ENCODE assay signal across 1 cellular context in the genomic region with DNA sequence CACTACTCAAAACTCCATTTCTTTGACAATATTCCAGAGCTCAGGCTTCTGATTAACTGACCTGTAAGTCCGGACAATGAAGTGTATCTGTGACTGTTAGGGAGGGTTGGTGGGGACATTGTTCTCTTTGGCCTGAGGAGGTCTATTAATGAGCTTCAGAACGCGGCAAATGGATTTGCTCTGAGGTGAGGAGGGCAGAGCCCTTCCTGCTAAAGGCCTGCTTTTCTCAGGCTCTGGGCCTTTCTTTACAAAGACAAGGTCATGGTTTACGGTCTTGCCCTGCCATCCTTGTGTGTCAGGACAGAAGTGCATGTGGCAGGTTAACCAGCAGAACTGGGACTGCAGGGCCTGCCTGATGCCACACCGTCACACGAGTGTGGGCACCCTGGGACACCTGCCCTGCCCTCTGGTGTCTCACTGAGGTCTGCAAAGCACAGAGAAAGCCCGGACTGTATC.
TF ChIP-seq lines count a peak whose summit lies in the region.

No MANE protein-coding gene starts in this region.

TF ChIP-seq in HepG2, 621 proteins besides CTCF, POLR2A, EP300 and RAD21:
- TF ChIP-seq MED1 (CRISPR knock-in tag; IDR thresholded peaks at IDR 0.05) (0 out of 2 replicates have a peak, but pooled peaks have one; percentile 12), NFE2L1 (CRISPR knock-in tag; IDR thresholded peaks at IDR 0.05; ENCODE audit: borderline replicate concordance) (no peak), MXD4 (CRISPR knock-in tag; IDR thresholded peaks at IDR 0.05) (no peak), GATAD1 (CRISPR knock-in tag; IDR thresholded peaks at IDR 0.05) (no peak), RBM22 (optimal IDR thresholded peaks at IDR 0.05; ENCODE audit: low read length) (peak; percentile 33), FOXK1 (CRISPR knock-in tag; IDR thresholded peaks at IDR 0.05; ENCODE audit: borderline replicate concordance, low read depth) (no peak), ZNF17 (CRISPR knock-in tag; IDR thresholded peaks at IDR 0.05) (no peak), NR2C2 (CRISPR knock-in tag; IDR thresholded peaks at IDR 0.05; ENCODE audit: borderline replicate concordance) (no peak), SALL1 (CRISPR knock-in tag; IDR thresholded peaks at IDR 0.05) (0 out of 2 replicates have a peak, but pooled peaks have one; percentile 25)
- TF ChIP-seq, protein P1, sequence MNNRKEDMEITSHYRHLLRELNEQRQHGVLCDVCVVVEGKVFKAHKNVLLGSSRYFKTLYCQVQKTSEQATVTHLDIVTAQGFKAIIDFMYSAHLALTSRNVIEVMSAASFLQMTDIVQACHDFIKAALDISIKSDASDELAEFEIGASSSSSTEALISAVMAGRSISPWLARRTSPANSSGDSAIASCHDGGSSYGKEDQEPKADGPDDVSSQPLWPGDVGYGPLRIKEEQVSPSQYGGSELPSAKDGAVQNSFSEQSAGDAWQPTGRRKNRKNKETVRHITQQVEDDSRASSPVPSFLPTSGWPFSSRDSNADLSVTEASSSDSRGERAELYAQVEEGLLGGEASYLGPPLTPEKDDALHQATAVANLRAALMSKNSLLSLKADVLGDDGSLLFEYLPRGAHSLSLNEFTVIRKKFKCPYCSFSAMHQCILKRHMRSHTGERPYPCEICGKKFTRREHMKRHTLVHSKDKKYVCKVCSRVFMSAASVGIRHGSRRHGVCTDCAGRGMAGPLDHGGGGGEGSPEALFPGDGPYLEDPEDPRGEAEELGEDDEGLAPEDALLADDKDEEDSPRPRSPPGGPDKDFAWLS (CRISPR knock-in tag; IDR thresholded peaks at IDR 0.05; ENCODE audit: borderline replicate concordance): no peak
- TF ChIP-seq, protein P2, sequence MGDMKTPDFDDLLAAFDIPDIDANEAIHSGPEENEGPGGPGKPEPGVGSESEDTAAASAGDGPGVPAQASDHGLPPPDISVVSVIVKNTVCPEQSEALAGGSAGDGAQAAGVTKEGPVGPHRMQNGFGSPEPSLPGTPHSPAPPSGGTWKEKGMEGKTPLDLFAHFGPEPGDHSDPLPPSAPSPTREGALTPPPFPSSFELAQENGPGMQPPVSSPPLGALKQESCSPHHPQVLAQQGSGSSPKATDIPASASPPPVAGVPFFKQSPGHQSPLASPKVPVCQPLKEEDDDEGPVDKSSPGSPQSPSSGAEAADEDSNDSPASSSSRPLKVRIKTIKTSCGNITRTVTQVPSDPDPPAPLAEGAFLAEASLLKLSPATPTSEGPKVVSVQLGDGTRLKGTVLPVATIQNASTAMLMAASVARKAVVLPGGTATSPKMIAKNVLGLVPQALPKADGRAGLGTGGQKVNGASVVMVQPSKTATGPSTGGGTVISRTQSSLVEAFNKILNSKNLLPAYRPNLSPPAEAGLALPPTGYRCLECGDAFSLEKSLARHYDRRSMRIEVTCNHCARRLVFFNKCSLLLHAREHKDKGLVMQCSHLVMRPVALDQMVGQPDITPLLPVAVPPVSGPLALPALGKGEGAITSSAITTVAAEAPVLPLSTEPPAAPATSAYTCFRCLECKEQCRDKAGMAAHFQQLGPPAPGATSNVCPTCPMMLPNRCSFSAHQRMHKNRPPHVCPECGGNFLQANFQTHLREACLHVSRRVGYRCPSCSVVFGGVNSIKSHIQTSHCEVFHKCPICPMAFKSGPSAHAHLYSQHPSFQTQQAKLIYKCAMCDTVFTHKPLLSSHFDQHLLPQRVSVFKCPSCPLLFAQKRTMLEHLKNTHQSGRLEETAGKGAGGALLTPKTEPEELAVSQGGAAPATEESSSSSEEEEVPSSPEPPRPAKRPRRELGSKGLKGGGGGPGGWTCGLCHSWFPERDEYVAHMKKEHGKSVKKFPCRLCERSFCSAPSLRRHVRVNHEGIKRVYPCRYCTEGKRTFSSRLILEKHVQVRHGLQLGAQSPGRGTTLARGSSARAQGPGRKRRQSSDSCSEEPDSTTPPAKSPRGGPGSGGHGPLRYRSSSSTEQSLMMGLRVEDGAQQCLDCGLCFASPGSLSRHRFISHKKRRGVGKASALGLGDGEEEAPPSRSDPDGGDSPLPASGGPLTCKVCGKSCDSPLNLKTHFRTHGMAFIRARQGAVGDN (CRISPR knock-in tag; IDR thresholded peaks at IDR 0.05): peak; percentile 50
- TF ChIP-seq, protein P3, sequence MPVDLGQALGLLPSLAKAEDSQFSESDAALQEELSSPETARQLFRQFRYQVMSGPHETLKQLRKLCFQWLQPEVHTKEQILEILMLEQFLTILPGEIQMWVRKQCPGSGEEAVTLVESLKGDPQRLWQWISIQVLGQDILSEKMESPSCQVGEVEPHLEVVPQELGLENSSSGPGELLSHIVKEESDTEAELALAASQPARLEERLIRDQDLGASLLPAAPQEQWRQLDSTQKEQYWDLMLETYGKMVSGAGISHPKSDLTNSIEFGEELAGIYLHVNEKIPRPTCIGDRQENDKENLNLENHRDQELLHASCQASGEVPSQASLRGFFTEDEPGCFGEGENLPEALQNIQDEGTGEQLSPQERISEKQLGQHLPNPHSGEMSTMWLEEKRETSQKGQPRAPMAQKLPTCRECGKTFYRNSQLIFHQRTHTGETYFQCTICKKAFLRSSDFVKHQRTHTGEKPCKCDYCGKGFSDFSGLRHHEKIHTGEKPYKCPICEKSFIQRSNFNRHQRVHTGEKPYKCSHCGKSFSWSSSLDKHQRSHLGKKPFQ (CRISPR knock-in tag; IDR thresholded peaks at IDR 0.05; ENCODE audit: insufficient replicate concordance): no peak
- TF ChIP-seq, protein P4, sequence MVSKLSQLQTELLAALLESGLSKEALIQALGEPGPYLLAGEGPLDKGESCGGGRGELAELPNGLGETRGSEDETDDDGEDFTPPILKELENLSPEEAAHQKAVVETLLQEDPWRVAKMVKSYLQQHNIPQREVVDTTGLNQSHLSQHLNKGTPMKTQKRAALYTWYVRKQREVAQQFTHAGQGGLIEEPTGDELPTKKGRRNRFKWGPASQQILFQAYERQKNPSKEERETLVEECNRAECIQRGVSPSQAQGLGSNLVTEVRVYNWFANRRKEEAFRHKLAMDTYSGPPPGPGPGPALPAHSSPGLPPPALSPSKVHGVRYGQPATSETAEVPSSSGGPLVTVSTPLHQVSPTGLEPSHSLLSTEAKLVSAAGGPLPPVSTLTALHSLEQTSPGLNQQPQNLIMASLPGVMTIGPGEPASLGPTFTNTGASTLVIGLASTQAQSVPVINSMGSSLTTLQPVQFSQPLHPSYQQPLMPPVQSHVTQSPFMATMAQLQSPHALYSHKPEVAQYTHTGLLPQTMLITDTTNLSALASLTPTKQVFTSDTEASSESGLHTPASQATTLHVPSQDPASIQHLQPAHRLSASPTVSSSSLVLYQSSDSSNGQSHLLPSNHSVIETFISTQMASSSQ (IDR thresholded peaks at IDR 0.05; ENCODE audit: low read depth): no peak
- TF ChIP-seq, protein P4 (CRISPR knock-in tag; IDR thresholded peaks at IDR 0.05; ENCODE audit: borderline replicate concordance): no peak
- TF ChIP-seq, protein P5, sequence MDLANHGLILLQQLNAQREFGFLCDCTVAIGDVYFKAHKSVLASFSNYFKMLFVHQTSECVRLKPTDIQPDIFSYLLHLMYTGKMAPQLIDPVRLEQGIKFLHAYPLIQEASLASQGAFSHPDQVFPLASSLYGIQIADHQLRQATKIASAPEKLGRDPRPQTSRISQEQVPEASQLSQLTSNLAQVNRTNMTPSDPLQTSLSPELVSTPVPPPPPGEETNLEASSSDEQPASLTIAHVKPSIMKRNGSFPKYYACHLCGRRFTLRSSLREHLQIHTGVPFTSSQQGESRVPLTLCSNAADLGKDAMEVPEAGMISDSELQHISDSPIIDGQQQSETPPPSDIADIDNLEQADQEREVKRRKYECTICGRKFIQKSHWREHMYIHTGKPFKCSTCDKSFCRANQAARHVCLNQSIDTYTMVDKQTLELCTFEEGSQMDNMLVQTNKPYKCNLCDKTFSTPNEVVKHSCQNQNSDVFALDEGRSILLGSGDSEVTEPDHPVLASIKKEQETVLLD (CRISPR knock-in tag; IDR thresholded peaks at IDR 0.05; ENCODE audit: low read depth): no peak
